9 cellular contexts compared by ENCODE assay signal in the genomic region with DNA sequence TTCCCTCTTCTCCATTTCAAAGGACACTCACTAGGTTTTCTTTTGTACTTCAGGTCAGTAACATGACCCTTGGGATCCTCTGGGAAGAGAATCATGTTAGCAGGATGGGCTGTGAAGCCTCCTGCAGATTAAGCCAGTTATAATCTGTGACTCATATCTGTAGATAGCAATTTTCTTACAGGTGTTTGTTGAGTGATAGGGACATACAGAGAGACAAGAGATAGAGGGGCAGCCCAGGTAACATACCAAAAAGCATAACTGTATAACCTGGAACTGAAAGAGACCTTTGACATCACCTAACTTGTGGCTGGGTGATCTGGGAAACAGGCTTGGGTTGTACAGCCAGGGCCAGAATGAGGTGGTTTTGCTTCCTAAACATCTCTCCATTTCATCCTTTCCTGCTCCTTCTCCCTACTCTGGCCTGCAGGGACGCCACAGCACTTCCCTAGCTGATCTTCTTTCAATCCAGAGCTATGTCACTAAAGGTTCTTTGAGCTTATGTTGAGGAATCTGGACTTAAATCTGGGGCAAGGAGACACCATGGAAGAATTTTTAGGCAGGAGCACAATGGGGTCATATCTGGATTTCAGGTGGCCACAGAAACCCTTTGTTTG.
"Had no signal": no experiment of that assay in that cellular context is flagged by ENCODE, and none has a peak within 500 bp of the region (broad histone marks: within the 10 kb centered on the region; RNA-seq: fewer than 3 reads in every experiment).

No MANE protein-coding gene starts in this region.

- H3K9me3 Mint-ChIP-seq: GM23338, HFFc6, IgD-negative memory B cell had no signal

- ATAC-seq: GM23338, HCT116, HepG2 had no signal

- H3K4me2 ChIP-seq: GM23338 had no signal

- H3K4me3 Mint-ChIP-seq: GM23338, HFFc6, IgD-negative memory B cell had no signal

- H3K4me3 ChIP-seq: GM23338, HAP-1 had no signal

- H2AFZ ChIP-seq: GM23338 had no signal

- DNase-seq: HFFc6, KG1 had no signal

- FAIRE-seq: H1, H54, HepG2 had no signal

- H3K36me3 ChIP-seq: HAP-1 had no signal

- H3K27ac Mint-ChIP-seq: GM23338, HFFc6, IgD-negative memory B cell had no signal

- H3K9me3 ChIP-seq: HAP-1 had no signal

- H3K4me1 Mint-ChIP-seq: IgD-negative memory B cell had no signal
